In the genomic region with DNA sequence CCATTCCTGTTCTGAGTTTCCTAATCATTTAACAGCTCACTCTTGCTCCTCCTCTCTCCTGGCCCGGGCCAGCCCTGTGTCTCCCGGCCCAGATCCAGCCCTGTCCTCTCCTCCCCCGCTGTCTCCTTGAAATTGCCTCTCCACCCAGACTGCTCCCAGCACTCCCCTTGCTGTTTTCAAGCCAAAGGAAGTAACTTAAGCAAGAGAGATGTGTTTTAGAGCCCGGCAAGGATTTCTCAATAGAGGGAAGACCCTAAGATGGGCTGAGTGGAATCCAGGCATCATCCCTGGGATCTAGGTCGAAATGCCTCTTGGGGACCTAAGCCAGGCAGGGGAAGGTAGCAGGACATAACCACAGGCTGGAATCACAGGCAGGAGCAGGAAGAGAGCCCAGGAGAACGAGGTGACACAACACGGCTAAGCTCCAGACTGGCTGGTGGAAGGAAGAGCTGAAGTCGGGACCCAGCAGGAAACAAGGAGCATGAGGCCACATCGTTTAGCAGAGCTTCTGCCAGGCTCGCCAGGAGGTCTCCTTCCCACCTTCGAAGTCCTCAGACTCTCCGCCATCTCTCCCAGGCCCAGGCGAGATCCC, we compare ENCODE assay signal across 11 cellular contexts. TPM values are rescaled to one million over a fixed set of nuclear protein-coding genes. Genes with fewer than 3 reads are reported as not detected.
A peak's percentile ranks its signal among the peaks of the same experiment; 100 is the strongest.
DNase-seq lines count a peak whose midpoint lies in the region; ATAC-seq and TF ChIP-seq lines count a peak whose summit lies in the region.
"Had no signal": no experiment of that assay in that cellular context is flagged by ENCODE, and none has a peak within 500 bp of the region (broad histone marks: within the 10 kb centered on the region; RNA-seq: fewer than 3 reads in every experiment).

No MANE protein-coding gene starts in this region.

- H3K9me3 ChIP-seq in ascending aorta (no peaks in the 10 kb centered on the region), heart right ventricle (no peaks in the 10 kb centered on the region)

- DNase-seq in AG08396 (ENCODE audit: low spot score): peak; percentile 67
- peak in 1 of 2 donors; percentile 90 for DNase-seq in ascending aorta (ENCODE audit: low spot score in 2 of 2)
- DNase-seq in heart right ventricle: peak; percentile 75 to 77
- peak; percentile 94 for DNase-seq in posterior vena cava (ENCODE audit: low spot score)
- no peak for DNase-seq in HEK293T (ENCODE audit: extremely low spot score)
- DNase-seq in posterior cingulate gyrus: no peak
- DNase-seq in stimulated activated CD4-positive, alpha-beta T cell treated with anti-CD3 and anti-CD28 coated beads, Interleukin-2, amount 100 ng/mL, for 48 hours: no peak
- DNase-seq in activated T-helper 1 cell treated with anti-CD3 and anti-CD28 coated beads, Interleukin-12 subunit alpha, Interleukin-12 subunit beta, Interleukin-2, Interleukin-4 antibody, amounts not matched to agents 30 ng/mL and 10 ng/mL and 1 ng/mL, durations not matched to agents 14 hours and 24 hours and 36 hours (ENCODE audit: low spot score): no peak
- DNase-seq: erythroblast, SIG-M5 had no signal

- ATAC-seq in heart right ventricle: peak; percentile 80 to 89 (median 84)

- POLR2A ChIA-PET in HEK293T (lab: Yijun Ruan, JAX): interaction anchor here (1.3 to 1.7 kb wide), 2 partner anchors 21 to 22 kb away, joined by 3 to 5 read pairs; a partner anchor contains a TSS

- no peaks in the 10 kb centered on the region for H3K27me3 ChIP-seq in ascending aorta
- no peaks in the 10 kb centered on the region for H3K27me3 ChIP-seq in heart right ventricle

- peak overlapping the region in 1 of 2 donors; percentile 37 for H3K4me3 ChIP-seq in ascending aorta
- peak overlapping the region in 2 of 10 donors; percentile 2 to 20 for H3K4me3 ChIP-seq in heart right ventricle

- H3K9me3 Mint-ChIP-seq in activated T-helper 1 cell treated with anti-CD3 and anti-CD28 coated beads, Interleukin-12 subunit alpha, Interleukin-12 subunit beta, Interleukin-2, Interleukin-4 antibody, amounts not matched to agents 30 ng/mL and 10 ng/mL and 1 ng/mL, durations not matched to agents 14 hours and 24 hours and 36 hours: no peaks in the 10 kb centered on the region

- H3K27me3 Mint-ChIP-seq in activated T-helper 1 cell treated with anti-CD3 and anti-CD28 coated beads, Interleukin-12 subunit alpha, Interleukin-12 subunit beta, Interleukin-2, Interleukin-4 antibody, amounts not matched to agents 30 ng/mL and 10 ng/mL and 1 ng/mL, durations not matched to agents 14 hours and 24 hours and 36 hours (ENCODE audit: insufficient read depth): peaks cover 1% of the 10 kb centered on the region

- H3K36me3 ChIP-seq in ascending aorta (peaks cover 26 to 34% of the 10 kb centered on the region in 2 donors), heart right ventricle (peaks cover 0 to 82% (median 13%) of the 10 kb centered on the region in 9 donors)

- H3K27ac ChIP-seq in ascending aorta: peak overlapping the region; percentile 89 to 98
- peak overlapping the region; percentile 46 to 93 (median 86) for H3K27ac ChIP-seq in heart right ventricle

- no peak overlapping the region for H3K4me3 Mint-ChIP-seq in activated T-helper 1 cell treated with anti-CD3 and anti-CD28 coated beads, Interleukin-12 subunit alpha, Interleukin-12 subunit beta, Interleukin-2, Interleukin-4 antibody, amounts not matched to agents 30 ng/mL and 10 ng/mL and 1 ng/mL, durations not matched to agents 14 hours and 24 hours and 36 hours

- WGBS in heart right ventricle, 2 donors: 34 to 50% methylated on average over 13 of the region's 13 CpGs

- intact Hi-C loops in ascending aorta (cut with DNase I): loop anchor here (2.0 kb wide), 1 partner anchor 71 kb away; a partner anchor contains a TSS
- intact Hi-C loops in heart right ventricle (cut with DNase I): no loop called here
- intact Hi-C loops in posterior vena cava (cut with DNase I): no loop called here
- intact Hi-C loops in posterior cingulate gyrus (cut with DNase I): no loop called here
- intact Hi-C loops in activated T-helper 1 cell treated with anti-CD3 and anti-CD28 coated beads, Interleukin-12 subunit alpha, Interleukin-12 subunit beta, Interleukin-2, Interleukin-4 antibody, amounts not matched to agents 30 ng/mL and 10 ng/mL and 1 ng/mL, durations not matched to agents 14 hours and 24 hours and 36 hours (cut with micrococcal nuclease): no loop called here

- no peak for TF ChIP-seq CTCF in ascending aorta (IDR thresholded peaks at IDR 0.05)
- no peak for TF ChIP-seq CTCF in heart right ventricle (IDR thresholded peaks at IDR 0.05)

- peaks cover 80 to 89% of the 10 kb centered on the region in 2 donors for H3K4me1 ChIP-seq in ascending aorta
- peaks cover 51 to 99% (median 86%) of the 10 kb centered on the region in 9 donors for H3K4me1 ChIP-seq in heart right ventricle

- H3K27ac Mint-ChIP-seq in activated T-helper 1 cell treated with anti-CD3 and anti-CD28 coated beads, Interleukin-12 subunit alpha, Interleukin-12 subunit beta, Interleukin-2, Interleukin-4 antibody, amounts not matched to agents 30 ng/mL and 10 ng/mL and 1 ng/mL, durations not matched to agents 14 hours and 24 hours and 36 hours: no peak overlapping the region

- CTCF ChIA-PET in HEK293T (lab: Yijun Ruan, JAX): interaction anchor here (1.0 to 1.4 kb wide), 2 partner anchors 25 to 27 kb away, joined by 3 to 6 read pairs; no protein-coding TSS in a partner anchor

- H3K36me3 Mint-ChIP-seq in activated T-helper 1 cell treated with anti-CD3 and anti-CD28 coated beads, Interleukin-12 subunit alpha, Interleukin-12 subunit beta, Interleukin-2, Interleukin-4 antibody, amounts not matched to agents 30 ng/mL and 10 ng/mL and 1 ng/mL, durations not matched to agents 14 hours and 24 hours and 36 hours (ENCODE audit: low read depth): no peaks in the 10 kb centered on the region

- H3K4me1 Mint-ChIP-seq in activated T-helper 1 cell treated with anti-CD3 and anti-CD28 coated beads, Interleukin-12 subunit alpha, Interleukin-12 subunit beta, Interleukin-2, Interleukin-4 antibody, amounts not matched to agents 30 ng/mL and 10 ng/mL and 1 ng/mL, durations not matched to agents 14 hours and 24 hours and 36 hours (ENCODE audit: low read depth): no peaks in the 10 kb centered on the region

TF ChIP-seq in HEK293T, 16 proteins besides CTCF, POLR2A, EP300 and RAD21:
- TF ChIP-seq BHLHE40 (IDR thresholded peaks at IDR 0.05; ENCODE audit: borderline replicate concordance): no peak
- no peak for TF ChIP-seq NFRKB (IDR thresholded peaks at IDR 0.05)
- TF ChIP-seq TARDBP (IDR thresholded peaks at IDR 0.05): no peak
- TF ChIP-seq ELF4 (IDR thresholded peaks at IDR 0.05): no peak
- TF ChIP-seq FOXM1 (IDR thresholded peaks at IDR 0.05; ENCODE audit: borderline replicate concordance): no peak
- no peak for TF ChIP-seq ARNT (IDR thresholded peaks at IDR 0.05)
- TF ChIP-seq HDGF (IDR thresholded peaks at IDR 0.05; ENCODE audit: borderline replicate concordance): no peak
- TF ChIP-seq SUZ12 (IDR thresholded peaks at IDR 0.05): no peak
- no peak for TF ChIP-seq CTBP1 (IDR thresholded peaks at IDR 0.05; ENCODE audit: borderline replicate concordance)
- TF ChIP-seq FOXK2 (IDR thresholded peaks at IDR 0.05): no peak

RNA-seq across cellular contexts. Expression of a gene that starts 2.0 kb away (rescaled TPM):
- not detected for total RNA-seq in ascending aorta
- total RNA-seq in heart right ventricle: not detected
- not detected for polyA plus RNA-seq in heart right ventricle
- not detected for total RNA-seq in posterior vena cava
- not detected in 2 replicates for total RNA-seq in activated T-helper 1 cell treated with anti-CD3 and anti-CD28 coated beads, Interleukin-12 subunit alpha, Interleukin-12 subunit beta, Interleukin-2, Interleukin-4 antibody, amounts not matched to agents 30 ng/mL and 10 ng/mL and 1 ng/mL, durations not matched to agents 14 hours and 24 hours and 36 hours
- polyA plus RNA-seq: BJ had no signal

RNA-seq across cellular contexts. Expression of a gene that starts 21.1 kb away (rescaled TPM):
- total RNA-seq in ascending aorta (708 TPM), heart right ventricle (100 to 1,000 TPM in 4 of 10 donors, 10 to 100 TPM in 6; 46.3 to 259 (median 82.7) TPM), posterior vena cava (100 to 1,000 TPM; 465 to 757 TPM)
- 10 to 100 TPM; 46.6 to 46.7 TPM for polyA plus RNA-seq in heart right ventricle
- 0.26 and 0.73 TPM in 2 replicates for total RNA-seq in activated T-helper 1 cell treated with anti-CD3 and anti-CD28 coated beads, Interleukin-12 subunit alpha, Interleukin-12 subunit beta, Interleukin-2, Interleukin-4 antibody, amounts not matched to agents 30 ng/mL and 10 ng/mL and 1 ng/mL, durations not matched to agents 14 hours and 24 hours and 36 hours

RNA-seq across cellular contexts. Expression of a gene that starts 38.2 kb away (rescaled TPM):
- total RNA-seq in ascending aorta (188 TPM), heart right ventricle (10 to 100 TPM; 23.3 to 72.3 (median 38.0) TPM), posterior vena cava (100 to 1,000 TPM; 162 to 201 TPM)
- polyA plus RNA-seq in heart right ventricle: 10 to 100 TPM; 36.0 to 77.8 TPM
- 306 and 318 TPM in 2 replicates for total RNA-seq in activated T-helper 1 cell treated with anti-CD3 and anti-CD28 coated beads, Interleukin-12 subunit alpha, Interleukin-12 subunit beta, Interleukin-2, Interleukin-4 antibody, amounts not matched to agents 30 ng/mL and 10 ng/mL and 1 ng/mL, durations not matched to agents 14 hours and 24 hours and 36 hours

Comparison
In these comparisons a context has a peak if more than half of its experiments do, and no peak if none do; other contexts are left out.
1. DNase-seq: peak in AG08396 (single experiment), heart right ventricle (2 of 2) and posterior vena cava (single experiment); none in HEK293T (single experiment), posterior cingulate gyrus (0 of 10), stimulated activated CD4-positive, alpha-beta T cell treated with anti-CD3 and anti-CD28 coated beads, Interleukin-2, amount 100 ng/mL, for 48 hours (0 of 2) and activated T-helper 1 cell treated with anti-CD3 and anti-CD28 coated beads, Interleukin-12 subunit alpha, Interleukin-12 subunit beta, Interleukin-2, Interleukin-4 antibody, amounts not matched to agents 30 ng/mL and 10 ng/mL and 1 ng/mL, durations not matched to agents 14 hours and 24 hours and 36 hours (single experiment).
2. RNA of a gene that starts 21.1 kb away (total RNA-seq): 465 to 757 TPM in posterior vena cava, 708 TPM in ascending aorta (single experiment) and 46.3 to 259 TPM in heart right ventricle; 0.26 to 0.73 TPM in activated T-helper 1 cell treated with anti-CD3 and anti-CD28 coated beads, Interleukin-12 subunit alpha, Interleukin-12 subunit beta, Interleukin-2, Interleukin-4 antibody, amounts not matched to agents 30 ng/mL and 10 ng/mL and 1 ng/mL, durations not matched to agents 14 hours and 24 hours and 36 hours; every median in the first group is over 10 times any median in the second.